9 cellular contexts compared by ENCODE assay signal in genomic region chr15:53978248-53978906, GRCh38. TPM values are rescaled to one million over a fixed set of nuclear protein-coding genes. Genes with fewer than 3 reads are reported as not detected.
DNase-seq lines count a peak whose midpoint lies in the region; ATAC-seq and TF ChIP-seq lines count a peak whose summit lies in the region.
"Had no signal": no experiment of that assay in that cellular context is flagged by ENCODE, and none has a peak within 500 bp of the region (broad histone marks: within the 10 kb centered on the region; RNA-seq: fewer than 3 reads in every experiment).

Gene UNC13C (plus strand): TSS chr15:53978441. CDS start chr15:54012904, 34,463 bp downstream.

- H3K27ac ChIP-seq in IMR-90 (ENCODE audit: insufficient read depth, low read length) (no peak within 1 kb of the TSS), iPS-20b (ENCODE audit: low read length) (no peak within 1 kb of the TSS), PC-3 (ENCODE audit: low read length) (no peak within 1 kb of the TSS)
- H3K27ac ChIP-seq: neutrophil had no signal

- H3K9me3 Mint-ChIP-seq in activated CD4-positive, alpha-beta T cell treated with anti-CD3 and anti-CD28 coated beads, Interleukin-2, amount 10 ng/mL, durations not matched to agents 7 days and 5 days: no peaks in the 10 kb centered on the region

- H3K18ac ChIP-seq in IMR-90 (ENCODE audit: low read depth, low read length): no peak within 1 kb of the TSS

- no peak within 1 kb of the TSS for H3K4ac ChIP-seq in IMR-90 (ENCODE audit: low read depth, low read length)

- POLR2A ChIA-PET in IMR-90 (lab: Charles Lee; ENCODE audit: unreplicated experiment): no interaction called here
- POLR2A ChIA-PET in PC-3 (lab: Charles Lee; ENCODE audit: unreplicated experiment): no interaction called here
- POLR2A ChIA-PET in activated CD4-positive, alpha-beta T cell treated with anti-CD3 and anti-CD28 coated beads, Interleukin-2, amount 10 ng/mL, durations not matched to agents 7 days and 5 days (lab: Charles Lee): no interaction called here

- no CpG with 5 or more reads among the region's 30 CpGs for WGBS in IMR-90 (ENCODE audit: extremely low coverage in 2 of 2, insufficient read length in 1 of 2), 2 experiments

- H4K91ac ChIP-seq in IMR-90 (ENCODE audit: insufficient read depth, low read depth, low read length): no peak within 1 kb of the TSS

- H3K4me3 Mint-ChIP-seq in activated CD4-positive, alpha-beta T cell treated with anti-CD3 and anti-CD28 coated beads, Interleukin-2, amount 10 ng/mL, durations not matched to agents 7 days and 5 days: no peak within 1 kb of the TSS

- H3K79me1 ChIP-seq in IMR-90 (ENCODE audit: low read depth in 1 of 2, low read length in 2 of 2): no peaks in the 10 kb centered on the region

- H3K9me3 ChIP-seq in IMR-90 (ENCODE audit: control insufficient read depth, insufficient read depth, low read length) (peaks cover 2% of the 10 kb centered on the region), adipocyte (ENCODE audit: control insufficient read depth, low read length) (no peaks in the 10 kb centered on the region), iPS-20b (ENCODE audit: insufficient read depth, low read depth, low read length) (no peaks in the 10 kb centered on the region), skeletal muscle satellite cell (replicated peaks; ENCODE audit: low read length) (peaks cover 6% of the 10 kb centered on the region), PC-3 (ENCODE audit: low read length) (no peaks in the 10 kb centered on the region)
- H3K9me3 ChIP-seq: neutrophil had no signal

- ATAC-seq in IMR-90 (ENCODE audit: low read depth) (no peak), PC-3 (no peak)

- H3K36me3 ChIP-seq in IMR-90 (ENCODE audit: control insufficient read depth, insufficient read depth, low read length) (no peaks in the 10 kb centered on the region), adipocyte (ENCODE audit: control insufficient read depth, insufficient read depth, low read length, severe bottlenecking) (no peaks in the 10 kb centered on the region), iPS-20b (ENCODE audit: insufficient read depth, low read depth, low read length) (no peaks in the 10 kb centered on the region), skeletal muscle satellite cell (ENCODE audit: insufficient read depth, low read length) (no peaks in the 10 kb centered on the region), PC-3 (ENCODE audit: low read depth, low read length) (no peaks in the 10 kb centered on the region)
- H3K36me3 ChIP-seq: neutrophil had no signal

- DNase-seq in IMR-90 (no peak), adipocyte (ENCODE audit: low read depth) (peak; percentile 0), PC-3 (no peak), activated gamma-delta T cell treated with Interleukin-2 at 50 U/mL for 16 hours (no peak)
- DNase-seq in activated effector memory CD4-positive, alpha-beta T cell treated with anti-CD3 and anti-CD28 coated beads, Interleukin-2, amount 50 U/mL, for 16 hours: no peak
- DNase-seq in activated CD4-positive, alpha-beta T cell treated with anti-CD3 and anti-CD28 coated beads, Interleukin-2, amount 10 ng/mL, durations not matched to agents 7 days and 5 days: no peak

- no peak within 1 kb of the TSS for H2AK5ac ChIP-seq in IMR-90 (ENCODE audit: low read depth, low read length)

- H3K27me3 ChIP-seq in IMR-90 (ENCODE audit: control insufficient read depth, insufficient read depth, low read length) (no peaks in the 10 kb centered on the region), adipocyte (replicated peaks; ENCODE audit: control insufficient read depth, insufficient read depth, low read length) (peaks cover 30% of the 10 kb centered on the region), iPS-20b (ENCODE audit: insufficient read depth, low read length) (peaks cover 28% of the 10 kb centered on the region), skeletal muscle satellite cell (ENCODE audit: control insufficient read depth, insufficient read depth, low read length) (no peaks in the 10 kb centered on the region), PC-3 (ENCODE audit: low read length) (peaks cover 4% of the 10 kb centered on the region; the same call in 1 of the 2 replicates)

- no peaks in the 10 kb centered on the region for H4K20me1 ChIP-seq in IMR-90 (ENCODE audit: insufficient read depth, low read length)
- H4K20me1 ChIP-seq in PC-3 (ENCODE audit: low read length): no peaks in the 10 kb centered on the region

- H3K27ac Mint-ChIP-seq in activated CD4-positive, alpha-beta T cell treated with anti-CD3 and anti-CD28 coated beads, Interleukin-2, amount 10 ng/mL, durations not matched to agents 7 days and 5 days: no peak within 1 kb of the TSS

- H3K14ac ChIP-seq in IMR-90 (replicated peaks; ENCODE audit: low read depth, low read length): no peak within 1 kb of the TSS

- intact Hi-C loops in IMR-90 (cut with micrococcal nuclease) (no loop called here), PC-3 (cut with micrococcal nuclease) (no loop called here)

- in situ Hi-C loops in IMR-90 (cut with MboI; ENCODE audit: low sequenced_read_pairs): no loop called here

- H3K27me3 Mint-ChIP-seq in activated CD4-positive, alpha-beta T cell treated with anti-CD3 and anti-CD28 coated beads, Interleukin-2, amount 10 ng/mL, durations not matched to agents 7 days and 5 days: peaks cover 26% of the 10 kb centered on the region

- no peak within 1 kb of the TSS for H3K56ac ChIP-seq in IMR-90 (ENCODE audit: extremely low read depth, insufficient read depth, low read length)

- H2AFZ ChIP-seq in IMR-90 (replicated peaks; ENCODE audit: low read length, poor library complexity): peak within 1 kb of the TSS; percentile 51
- H2AFZ ChIP-seq in PC-3 (ENCODE audit: low read length): no peak within 1 kb of the TSS

- no peaks in the 10 kb centered on the region for H3K36me3 Mint-ChIP-seq in activated CD4-positive, alpha-beta T cell treated with anti-CD3 and anti-CD28 coated beads, Interleukin-2, amount 10 ng/mL, durations not matched to agents 7 days and 5 days (ENCODE audit: low read depth)

- CTCF ChIA-PET in IMR-90 (lab: Yijun Ruan, JAX): no interaction called here
- CTCF ChIA-PET in PC-3 (lab: Charles Lee): no interaction called here
- CTCF ChIA-PET in activated CD4-positive, alpha-beta T cell treated with anti-CD3 and anti-CD28 coated beads, Interleukin-2, amount 10 ng/mL, durations not matched to agents 7 days and 5 days (lab: Charles Lee): no interaction called here

- no peak for TF ChIP-seq RAD21 in IMR-90 (IDR thresholded peaks at IDR 0.05; ENCODE audit: low read length)

- H2BK120ac ChIP-seq in IMR-90 (ENCODE audit: low read depth, low read length): no peak within 1 kb of the TSS

- H2BK5ac ChIP-seq in IMR-90 (ENCODE audit: low read depth, low read length, poor library complexity, severe bottlenecking): no peak within 1 kb of the TSS

- no peak within 1 kb of the TSS for H2BK20ac ChIP-seq in IMR-90 (ENCODE audit: low read depth, low read length)

- H2AK9ac ChIP-seq in IMR-90 (replicated peaks; ENCODE audit: low read depth, low read length, poor library complexity): no peak within 1 kb of the TSS

- dilution Hi-C loops in IMR-90 (cut with HindIII; ENCODE audit: low sequenced_read_pairs, unreplicated experiment): no loop called here

- H3K23ac ChIP-seq in IMR-90 (ENCODE audit: low read depth, low read length): no peak within 1 kb of the TSS

- H3K4me2 ChIP-seq in IMR-90 (ENCODE audit: low read depth, low read length): peak within 1 kb of the TSS; percentile 38; the same call in 1 of the 2 replicates
- H3K4me2 ChIP-seq in skeletal muscle satellite cell (ENCODE audit: low read length): peak within 1 kb of the TSS; percentile 29
- no peak within 1 kb of the TSS for H3K4me2 ChIP-seq in PC-3 (ENCODE audit: low read length)

- H4K8ac ChIP-seq in IMR-90 (ENCODE audit: low read depth in 2 of 2, low read length in 2 of 2): no peak within 1 kb of the TSS

- H3K9me2 ChIP-seq in PC-3 (replicated peaks; ENCODE audit: low read length): no peaks in the 10 kb centered on the region

- H3K4me3 ChIP-seq in IMR-90 (ENCODE audit: insufficient read depth, low read depth, low read length) (no peak within 1 kb of the TSS), adipocyte (ENCODE audit: low read length) (peak within 1 kb of the TSS; percentile 53), iPS-20b (ENCODE audit: low read length) (peak within 1 kb of the TSS; percentile 68), skeletal muscle satellite cell (ENCODE audit: low read length) (no peak within 1 kb of the TSS), PC-3 (ENCODE audit: low read length) (no peak within 1 kb of the TSS)

- no peak within 1 kb of the TSS for H4K5ac ChIP-seq in IMR-90 (ENCODE audit: low read depth, low read length)

- no peaks in the 10 kb centered on the region for H3F3A ChIP-seq in PC-3 (ENCODE audit: low read length, unreplicated experiment)

- TF ChIP-seq CTCF in IMR-90 (conservative IDR thresholded peaks at IDR 0.05; ENCODE audit: low read depth, low read length) (no peak), PC-3 (conservative IDR thresholded peaks at IDR 0.05; ENCODE audit: low read depth, low read length) (no peak)

- no peak for TF ChIP-seq POLR2A in IMR-90 (IDR thresholded peaks at IDR 0.05; ENCODE audit: low read depth, low read length)

- no peaks in the 10 kb centered on the region for H3K79me2 ChIP-seq in PC-3 (ENCODE audit: low read length)

- BruUV-seq in IMR-90 (replicated peaks; lab: Mats Ljungman, UMichigan) (no TSS peak), PC-3 (replicated peaks; lab: Mats Ljungman, UMichigan) (no TSS peak)

- no peak within 1 kb of the TSS for H2BK15ac ChIP-seq in IMR-90 (ENCODE audit: low read depth, low read length)

- H3K4me1 Mint-ChIP-seq in activated CD4-positive, alpha-beta T cell treated with anti-CD3 and anti-CD28 coated beads, Interleukin-2, amount 10 ng/mL, durations not matched to agents 7 days and 5 days: no peaks in the 10 kb centered on the region

- H3K9me1 ChIP-seq in IMR-90 (ENCODE audit: insufficient read depth, low read length): no peaks in the 10 kb centered on the region

- H3K4me1 ChIP-seq in IMR-90 (ENCODE audit: control insufficient read depth, insufficient read depth, low read length) (no peaks in the 10 kb centered on the region), adipocyte (ENCODE audit: control insufficient read depth, insufficient read depth, low read length) (peaks cover 9% of the 10 kb centered on the region), iPS-20b (ENCODE audit: insufficient read depth, low read length) (peaks cover 4% of the 10 kb centered on the region; the same call in 1 of the 2 replicates), skeletal muscle satellite cell (ENCODE audit: control insufficient read depth, insufficient read depth, low read length) (no peaks in the 10 kb centered on the region), PC-3 (ENCODE audit: insufficient read depth, low read length) (no peaks in the 10 kb centered on the region)

- H3K9ac ChIP-seq in IMR-90 (ENCODE audit: low read depth, low read length) (no peak within 1 kb of the TSS), adipocyte (ENCODE audit: low read length) (no peak within 1 kb of the TSS), iPS-20b (ENCODE audit: low read depth, low read length) (0 out of 2 replicates have a peak within 1 kb of the TSS, but pooled peaks have one; percentile 30), skeletal muscle satellite cell (ENCODE audit: low read depth, low read length) (no peak within 1 kb of the TSS), PC-3 (ENCODE audit: low read length) (no peak within 1 kb of the TSS)

RNA-seq across cellular contexts. Expression of gene UNC13C, which starts in this region (rescaled TPM):
- total RNA-seq in IMR-90 (2012; rRNA removed) (not detected in 2 replicates), PC-3 (2014; rRNA removed) (not detected in 2 replicates)
- not detected in 2 replicates for polyA plus RNA-seq in IMR-90 (2012; rRNA removed)
- polyA plus RNA-seq in IMR-90 (2012; cell fraction: cytosol; rRNA removed): not detected in 2 replicates
- polyA plus RNA-seq in IMR-90 (2012; cell fraction: nucleus; rRNA removed; ENCODE audit: low replicate concordance): not detected in 2 replicates
- total RNA-seq in skeletal muscle satellite cell (2012; rRNA removed): not detected in 2 replicates
- not detected for total RNA-seq in activated CD4-positive, alpha-beta T cell treated with anti-CD3 and anti-CD28 coated beads, Interleukin-2, amount 10 ng/mL, durations not matched to agents 7 days and 5 days

Comparison
In these comparisons a context has a peak if more than half of its experiments do, and no peak if none do; other contexts are left out.
1. H3K4me3 ChIP-seq: peak in adipocyte (single experiment) and iPS-20b (single experiment); none in IMR-90 (single experiment), skeletal muscle satellite cell (single experiment) and PC-3 (single experiment).